In the genomic region with DNA sequence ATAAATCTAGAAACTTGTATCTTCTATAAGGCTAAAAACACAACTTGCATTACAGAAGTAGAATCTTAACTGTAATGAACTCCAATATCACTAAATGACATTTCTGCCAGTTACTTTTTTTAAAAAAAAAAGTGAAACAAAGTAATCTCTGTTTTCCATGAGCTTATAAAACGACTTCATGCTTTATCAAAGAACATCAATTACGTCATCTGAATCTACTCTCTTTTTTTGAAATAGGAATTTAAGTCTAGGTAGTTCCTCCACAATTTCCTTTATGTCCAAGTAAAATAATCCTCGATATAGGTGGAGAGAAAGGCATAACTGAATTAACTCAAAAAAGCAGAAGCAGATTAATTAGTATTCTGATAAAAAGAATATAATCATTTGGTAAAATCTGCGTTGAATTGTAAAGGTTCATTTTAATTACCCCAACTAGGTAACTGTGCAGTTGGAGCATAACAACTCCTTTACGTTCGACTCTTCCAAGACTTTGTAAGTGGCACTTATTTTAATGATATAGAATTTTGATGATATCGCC, we compare ENCODE assay signal across 9 cellular contexts. TPM values are rescaled to one million over a fixed set of nuclear protein-coding genes. Genes with fewer than 3 reads are reported as not detected.
A peak's percentile ranks its signal among the peaks of the same experiment; 100 is the strongest.
DNase-seq lines count a peak whose midpoint lies in the region; ATAC-seq and TF ChIP-seq lines count a peak whose summit lies in the region.
"Had no signal": no experiment of that assay in that cellular context is flagged by ENCODE, and none has a peak within 500 bp of the region (broad histone marks: within the 10 kb centered on the region; RNA-seq: fewer than 3 reads in every experiment).

No MANE protein-coding gene starts in this region.

- TF ChIP-seq CTCF in kidney epithelial cell (IDR thresholded peaks at IDR 0.05; ENCODE audit: insufficient read depth, low read length, poor library complexity, severe bottlenecking): no peak

- peak overlapping the region; percentile 56 for H3K4me3 Mint-ChIP-seq in T-helper 1 cell treated with Interleukin-12 subunit alpha and Interleukin-12 subunit beta and Interleukin-4 antibody, amounts not matched to agents 30 μg/mL and 1 μg/mL, for 36 hours

- H3K36me3 Mint-ChIP-seq in T-helper 1 cell treated with Interleukin-12 subunit alpha and Interleukin-12 subunit beta and Interleukin-4 antibody, amounts not matched to agents 30 μg/mL and 1 μg/mL, for 36 hours (ENCODE audit: low read depth): peaks cover 2% of the 10 kb centered on the region

- H3K36me3 ChIP-seq in kidney epithelial cell (ENCODE audit: control insufficient read depth, insufficient read depth, low read length): no peaks in the 10 kb centered on the region
- H3K36me3 ChIP-seq: BLaER1 had no signal

- H3K27me3 Mint-ChIP-seq in T-helper 1 cell treated with Interleukin-12 subunit alpha and Interleukin-12 subunit beta and Interleukin-4 antibody, amounts not matched to agents 30 μg/mL and 1 μg/mL, for 36 hours (ENCODE audit: low read depth): peaks cover 61% of the 10 kb centered on the region

- DNase-seq in T-helper 1 cell (no peak), kidney epithelial cell (ENCODE audit: low read depth) (no peak), substantia nigra (lab: John Stamatoyannopoulos, UW) (no peak), C1 segment of cervical spinal cord (lab: John Stamatoyannopoulos, UW) (no peak), SHP77 (lab: John Stamatoyannopoulos, UW) (no peak)

- ATAC-seq in HG02852 (IDR thresholded peaks at IDR 0.05; ENCODE audit: unreplicated experiment): no peak

- H3K27ac Mint-ChIP-seq in T-helper 1 cell treated with Interleukin-12 subunit alpha and Interleukin-12 subunit beta and Interleukin-4 antibody, amounts not matched to agents 30 μg/mL and 1 μg/mL, for 36 hours: no peak overlapping the region

- H3K4me3 ChIP-seq in kidney epithelial cell (ENCODE audit: low read depth, low read length): peak overlapping the region; percentile 90

- H3K9me3 Mint-ChIP-seq in T-helper 1 cell treated with Interleukin-12 subunit alpha and Interleukin-12 subunit beta and Interleukin-4 antibody, amounts not matched to agents 30 μg/mL and 1 μg/mL, for 36 hours: no peaks in the 10 kb centered on the region

- peaks cover 8% of the 10 kb centered on the region for H3K4me1 Mint-ChIP-seq in T-helper 1 cell treated with Interleukin-12 subunit alpha and Interleukin-12 subunit beta and Interleukin-4 antibody, amounts not matched to agents 30 μg/mL and 1 μg/mL, for 36 hours (ENCODE audit: low read depth)

- no peaks in the 10 kb centered on the region for H3K27me3 ChIP-seq in kidney epithelial cell (ENCODE audit: control insufficient read depth, insufficient read depth, low read length)

- H3K27ac ChIP-seq in angular gyrus (ENCODE audit: low read depth, low read length) (peak overlapping the region; percentile 46), substantia nigra (ENCODE audit: low read depth, low read length, poor library complexity, severe bottlenecking) (peak overlapping the region; percentile 67)
- H3K27ac ChIP-seq: BLaER1 had no signal

RNA-seq across cellular contexts. Expression of gene UACA, which starts 1.4 kb away (rescaled TPM):
- 9.4 and 10.7 TPM in 2 replicates for total RNA-seq in kidney epithelial cell
